In genomic region chr11:4190519-4190918, GRCh38 we compare ENCODE assay signal across 15 cellular contexts.
DNase-seq lines count a peak whose midpoint lies in the region; ATAC-seq and TF ChIP-seq lines count a peak whose summit lies in the region.
"Had no signal": no experiment of that assay in that cellular context is flagged by ENCODE, and none has a peak within 500 bp of the region (broad histone marks: within the 10 kb centered on the region; RNA-seq: fewer than 3 reads in every experiment).

No MANE protein-coding gene starts in this region.

- DNase-seq in left ventricle myocardium inferior (no peak), Right ventricle myocardium inferior (ENCODE audit: missing footprints) (no peak), AG20443 (ENCODE audit: low spot score) (peak; percentile 4), H7 (peak; percentile 8), GM20000 (ENCODE audit: low spot score) (no peak), GDM1 (lab: John Stamatoyannopoulos, UW) (no peak)
- DNase-seq: BE2C; CD4-positive, alpha-beta T cell; DMS153; DMS79 treated with DMSO at 0.1 percent for 48 hours; GM23248; HCEC 1CT had no signal

- H3K4me1 ChIP-seq in left ventricle myocardium inferior (peaks cover 18% of the 10 kb centered on the region), muscle layer of colon (ENCODE audit: insufficient read depth, low read length) (peaks cover 17% of the 10 kb centered on the region)
- H3K4me1 ChIP-seq: BE2C had no signal

- H3K9ac ChIP-seq in muscle layer of colon (ENCODE audit: low read length): no peak overlapping the region
- H3K9ac ChIP-seq: GM23248 had no signal

- H3K9me3 ChIP-seq in left ventricle myocardium inferior (replicated peaks) (no peaks in the 10 kb centered on the region), muscle layer of colon (ENCODE audit: low read length) (no peaks in the 10 kb centered on the region)
- H3K9me3 ChIP-seq: BE2C had no signal

- TF ChIP-seq CTCF in left ventricle myocardium inferior (IDR thresholded peaks at IDR 0.05; ENCODE audit: borderline replicate concordance): no peak
- no peak for TF ChIP-seq CTCF in GM20000 (IDR thresholded peaks at IDR 0.05; ENCODE audit: extremely low read depth, missing control alignments)

- H3K36me3 ChIP-seq in left ventricle myocardium inferior: no peaks in the 10 kb centered on the region
- no peaks in the 10 kb centered on the region for H3K36me3 ChIP-seq in H7 (replicated peaks; ENCODE audit: control insufficient read depth, insufficient read depth, low read length)
- no peaks in the 10 kb centered on the region for H3K36me3 ChIP-seq in muscle layer of colon (ENCODE audit: insufficient read depth, low read length)
- H3K36me3 ChIP-seq: BE2C had no signal

- H3K4me3 ChIP-seq in left ventricle myocardium inferior (peak overlapping the region; percentile 24), H7 (ENCODE audit: insufficient read depth, low read depth, low read length) (no peak overlapping the region), muscle layer of colon (ENCODE audit: low read depth in 1 of 2, low read length in 2 of 2) (no peak overlapping the region)
- H3K4me3 ChIP-seq: GM12878, GM23248 had no signal

- intact Hi-C loops in left ventricle myocardium inferior (cut with micrococcal nuclease) (no loop called here), Right ventricle myocardium inferior (cut with DNase I) (no loop called here)

- H3K27me3 ChIP-seq in left ventricle myocardium inferior (ENCODE audit: low read depth) (no peaks in the 10 kb centered on the region), H7 (ENCODE audit: control insufficient read depth, insufficient read depth, low read length) (0 out of 2 replicates have a peak, but pooled peaks cover 1% of the 10 kb centered on the region), muscle layer of colon (ENCODE audit: control insufficient read depth in 1 of 2, insufficient read depth in 2 of 2, low read length in 2 of 2) (no peaks in the 10 kb centered on the region)
- H3K27me3 ChIP-seq: BE2C had no signal

- H3K27ac ChIP-seq in left ventricle myocardium inferior (replicated peaks) (peak overlapping the region; percentile 84), muscle layer of colon (ENCODE audit: low read depth, low read length) (peak overlapping the region; percentile 45)
- H3K27ac ChIP-seq: GM23248 had no signal

- no peak for ATAC-seq in Right ventricle myocardium inferior
- ATAC-seq in GM18867 (IDR thresholded peaks at IDR 0.05; ENCODE audit: unreplicated experiment): no peak
- ATAC-seq: GM12878 had no signal

Comparison
In these comparisons a context has a peak if more than half of its experiments do, and no peak if none do; other contexts are left out.
1. DNase-seq: peak in AG20443 (single experiment) and H7 (single experiment); none in left ventricle myocardium inferior (single experiment), Right ventricle myocardium inferior (single experiment), GM20000 (single experiment) and GDM1 (single experiment).